In genomic region chr19:7862413-7862951, GRCh38 we compare ENCODE assay signal across 10 cellular contexts. TPM values are rescaled to one million over a fixed set of nuclear protein-coding genes. Genes with fewer than 3 reads are reported as not detected.
DNase-seq lines count a peak whose midpoint lies in the region; ATAC-seq and TF ChIP-seq lines count a peak whose summit lies in the region.
"Had no signal": no experiment of that assay in that cellular context is flagged by ENCODE, and none has a peak within 500 bp of the region (broad histone marks: within the 10 kb centered on the region; RNA-seq: fewer than 3 reads in every experiment).

No MANE protein-coding gene starts in this region.

- H3K4me3 ChIP-seq in GM23338 (peak overlapping the region; percentile 67), choroid plexus epithelial cell (ENCODE audit: low read depth, low read length) (peak overlapping the region; percentile 41)

- no peak overlapping the region for H3K27ac ChIP-seq in GM23338 (ENCODE audit: low read depth)

- H3K27me3 Mint-ChIP-seq in GM23338 (ENCODE audit: insufficient read depth, low read depth, poor library complexity) (peaks cover 47% of the 10 kb centered on the region), memory B cell (peaks cover 28% of the 10 kb centered on the region)

- DNase-seq in GM23338 (ENCODE audit: low spot score): peak; percentile 97
- peak; percentile 69 to 78 for DNase-seq in activated CD4-positive, alpha-beta T cell treated with anti-CD3 and anti-CD28 coated beads for 4 hours
- peak; percentile 72 for DNase-seq in choroid plexus epithelial cell (ENCODE audit: low read depth)
- peak in 1 of 2 donors; percentile 46 for DNase-seq in memory B cell (ENCODE audit: low spot score in 2 of 2)
- DNase-seq in stimulated activated CD8-positive, alpha-beta memory T cell treated with anti-CD3 and anti-CD28 coated beads, Interleukin-7, amount 100 ng/mL, for 24 hours (ENCODE audit: low read depth): peak; percentile 41
- no peak for DNase-seq in NCI-H2107 (lab: John Stamatoyannopoulos, UW)

- H3K9me2 ChIP-seq in GM23338 (ENCODE audit: insufficient read depth): no peaks in the 10 kb centered on the region

- ATAC-seq in GM23338 (peak; percentile 35), memory B cell (ENCODE audit: low read depth) (peak; percentile 68), GM21717 (IDR thresholded peaks at IDR 0.05; ENCODE audit: unreplicated experiment) (no peak), HG03354 (IDR thresholded peaks at IDR 0.05; ENCODE audit: poor library complexity, severe bottlenecking, unreplicated experiment) (no peak)

- no peaks in the 10 kb centered on the region for H3K9me3 Mint-ChIP-seq in GM23338
- no peaks in the 10 kb centered on the region for H3K9me3 Mint-ChIP-seq in memory B cell

- H3K4me3 Mint-ChIP-seq in GM23338: peak overlapping the region; percentile 79
- H3K4me3 Mint-ChIP-seq in memory B cell: peak overlapping the region; percentile 22

- H3K27ac Mint-ChIP-seq in GM23338 (no peak overlapping the region), memory B cell (no peak overlapping the region)

- H3K79me2 ChIP-seq in GM23338 (replicated peaks; ENCODE audit: insufficient read depth): no peaks in the 10 kb centered on the region

- H3K27me3 ChIP-seq in GM23338 (ENCODE audit: insufficient read depth): peaks cover 58% of the 10 kb centered on the region

- H3K4me2 ChIP-seq in GM23338: peak overlapping the region; percentile 86

- H4K20me1 ChIP-seq in GM23338 (replicated peaks; ENCODE audit: insufficient read depth): no peaks in the 10 kb centered on the region

- H3K4me1 Mint-ChIP-seq in GM23338 (peaks cover 25% of the 10 kb centered on the region), memory B cell (peaks cover 10% of the 10 kb centered on the region)

- H3F3A ChIP-seq in GM23338 (replicated peaks; ENCODE audit: low read depth): 0 out of 2 replicates have a peak, but pooled peaks cover 6% of the 10 kb centered on the region

- TF ChIP-seq CTCF in GM23338 (conservative IDR thresholded peaks at IDR 0.05; ENCODE audit: low read depth in 2 of 2) (no peak), choroid plexus epithelial cell (conservative IDR thresholded peaks at IDR 0.05; ENCODE audit: low read depth, low read length) (no peak)

- peak overlapping the region; percentile 90 for H2AFZ ChIP-seq in GM23338

- H3K4me1 ChIP-seq in GM23338 (ENCODE audit: insufficient read depth): peaks cover 33% of the 10 kb centered on the region

- H3K36me3 ChIP-seq in GM23338 (ENCODE audit: insufficient read depth): no peaks in the 10 kb centered on the region

- H3K36me3 Mint-ChIP-seq in GM23338 (ENCODE audit: low read depth): no peaks in the 10 kb centered on the region
- H3K36me3 Mint-ChIP-seq in memory B cell: no peaks in the 10 kb centered on the region

TF ChIP-seq in GM23338, 12 proteins besides CTCF, POLR2A, EP300 and RAD21:
- TF ChIP-seq POLR2AphosphoS5 (IDR thresholded peaks at IDR 0.05; ENCODE audit: low read depth): peak; percentile 45; the same call in 1 of the 2 replicates
- TF ChIP-seq CREB1 (CRISPR knock-in tag; IDR thresholded peaks at IDR 0.05; ENCODE audit: low read depth): 0 out of 2 replicates have a peak, but pooled peaks have one; percentile 11
- no peak for TF ChIP-seq STAT1 (IDR thresholded peaks at IDR 0.05; ENCODE audit: unreplicated experiment)

RNA-seq across cellular contexts. Expression of gene PRR36, which starts 11.7 kb away (rescaled TPM):
- total RNA-seq in GM23338 (2014; rRNA removed; shearing (Covaris generic)): 12.1 and 17.6 TPM in 2 replicates
- polyA plus RNA-seq in GM23338 (2016; fragmentation: Nextera tagmentation; extraction: Ambion mirVana): 17.9 and 22.3 TPM in 2 replicates
- total RNA-seq: LHCN-M2, skeletal muscle tissue had no signal

RNA-seq across cellular contexts. Expression of gene LRRC8E, which starts 25.8 kb away (rescaled TPM):
- total RNA-seq in GM23338 (2014; rRNA removed; shearing (Covaris generic)): 4.5 and 4.8 TPM in 2 replicates
- 0.29 and 1.3 TPM in 2 replicates for polyA plus RNA-seq in GM23338 (2016; fragmentation: Nextera tagmentation; extraction: Ambion mirVana)

RNA-seq across cellular contexts. Expression of gene EVI5L, which starts 32.5 kb away (rescaled TPM):
- 14.0 and 16.2 TPM in 2 replicates for total RNA-seq in GM23338 (2014; rRNA removed; shearing (Covaris generic))
- 4.3 and 4.5 TPM in 2 replicates for polyA plus RNA-seq in GM23338 (2016; fragmentation: Nextera tagmentation; extraction: Ambion mirVana)

RNA-seq across cellular contexts. Expression of gene MAP2K7, which starts 41.2 kb away (rescaled TPM):
- 22.6 and 23.2 TPM in 2 replicates for total RNA-seq in GM23338 (2014; rRNA removed; shearing (Covaris generic))
- 11.3 and 12.2 TPM in 2 replicates for polyA plus RNA-seq in GM23338 (2016; fragmentation: Nextera tagmentation; extraction: Ambion mirVana)

RNA-seq across cellular contexts. Expression of gene TGFBR3L, which starts 52.1 kb away (rescaled TPM):
- 1.7 and 5.6 TPM in 2 replicates for total RNA-seq in GM23338 (2014; rRNA removed; shearing (Covaris generic))
- 6.2 and 7.0 TPM in 2 replicates for polyA plus RNA-seq in GM23338 (2016; fragmentation: Nextera tagmentation; extraction: Ambion mirVana)

Comparison
In these comparisons a context has a peak if more than half of its experiments do, and no peak if none do; other contexts are left out.
1. ATAC-seq: peak in GM23338 (single experiment) and memory B cell (single experiment); none in GM21717 (single experiment) and HG03354 (single experiment).